ENCODE assay signal across 27 cellular contexts in genomic region chr1:36733748-36734147, GRCh38.
"Had no signal": no experiment of that assay in that cellular context is flagged by ENCODE, and none has a peak within 500 bp of the region (broad histone marks: within the 10 kb centered on the region; RNA-seq: fewer than 3 reads in every experiment).

No MANE protein-coding gene starts in this region.

- H3K9me3 ChIP-seq: esophagus muscularis mucosa, gastrocnemius medialis, heart left ventricle had no signal

- DNase-seq: activated CD4-positive, alpha-beta T cell treated with anti-CD3 and anti-CD28 coated beads for 1 hour; activated CD4-positive, alpha-beta T cell treated with anti-CD3 and anti-CD28 coated beads for 4 hours; activated CD4-positive, alpha-beta T cell treated with anti-CD3 and anti-CD28 coated beads, Interleukin-2, amount 10 ng/mL, durations not matched to agents 7 days and 5 days; activated CD4-positive, alpha-beta T cell treated with anti-CD3 and anti-CD28 coated beads, Interleukin-2, amount 50 U/mL, for 4 hours; activated CD8-positive, alpha-beta memory T cell treated with anti-CD3 and anti-CD28 coated beads for 24 hours; activated CD8-positive, alpha-beta T cell treated with anti-CD3 and anti-CD28 coated beads for 36 hours; activated effector memory CD4-positive, alpha-beta T cell treated with Interleukin-2 at 50 U/mL for 16 hours; activated gamma-delta T cell treated with Interleukin-2 at 50 U/mL for 16 hours; activated naive CD4-positive, alpha-beta T cell treated with anti-CD3 and anti-CD28 coated beads, Interleukin-2, amount 50 U/mL, for 16 hours; activated naive CD4-positive, alpha-beta T cell treated with Interleukin-2 at 50 U/mL for 16 hours; activated T-cell treated with anti-CD3 and anti-CD28 coated beads, Interleukin-2, amount 50 U/mL, for 4 hours; amniotic stem cell; anterior cingulate cortex; brain microvascular endothelial cell; cortex of kidney; dermis blood vessel endothelial cell; effector CD4-positive, alpha-beta T cell; effector memory CD8-positive, alpha-beta T cell; erythroblast; foreskin keratinocyte; gastrocnemius medialis; glutamatergic neuron; heart left ventricle; T-helper 2 cell had no signal

- H3K4me3 ChIP-seq: esophagus muscularis mucosa, gastrocnemius medialis, heart left ventricle had no signal

- H3K4me1 ChIP-seq: esophagus muscularis mucosa, foreskin keratinocyte, gastrocnemius medialis had no signal

- H3K36me3 ChIP-seq: brain microvascular endothelial cell, esophagus muscularis mucosa, gastrocnemius medialis, heart left ventricle had no signal

- ATAC-seq: activated CD8-positive, alpha-beta T cell treated with anti-CD3 and anti-CD28 coated beads for 36 hours; activated T-cell treated with anti-CD3 and anti-CD28 coated beads, Interleukin-2, amount 50 U/mL, for 4 hours; activated T-helper 17 cell treated with anti-CD3 and anti-CD28 coated beads, Interleukin-2, amount 50 U/mL, for 72 hours; effector memory CD8-positive, alpha-beta T cell; foreskin keratinocyte; gastrocnemius medialis; heart left ventricle; WTC11 had no signal

- H3K27ac ChIP-seq: brain microvascular endothelial cell, esophagus muscularis mucosa, foreskin keratinocyte, gastrocnemius medialis, heart left ventricle had no signal

- H3K27me3 ChIP-seq: brain microvascular endothelial cell, foreskin keratinocyte had no signal
